In genomic region chr4:903066-904046, GRCh38 we compare ENCODE assay signal across 22 cellular contexts.
"Had no signal": no experiment of that assay in that cellular context is flagged by ENCODE, and none has a peak within 500 bp of the region (broad histone marks: within the 10 kb centered on the region; RNA-seq: fewer than 3 reads in every experiment).

No MANE protein-coding gene starts in this region.

- H3K4me3 ChIP-seq: lung, neural progenitor cell, thyroid gland had no signal

- ATAC-seq: activated CD4-positive, alpha-beta T cell treated with anti-CD3 and anti-CD28 coated beads for 36 hours; foreskin keratinocyte; naive thymus-derived CD8-positive, alpha-beta T cell had no signal

- H3K9me3 Mint-ChIP-seq: activated T-helper 2 cell treated with anti-CD3 and anti-CD28 coated beads, Interferon-gamma antibody, Interleukin-2, Interleukin-4, amounts not matched to agents 10 μg/mL and 5 μg/mL and 100 μg/mL, durations not matched to agents 14 hours and 24 hours and 36 hours; mesothelial cell of epicardium; naive thymus-derived CD8-positive, alpha-beta T cell; T-helper 2 cell treated with Interferon-gamma antibody and Interleukin-4, amounts not matched to agents 5 μg/mL and 100 μg/mL, for 36 hours had no signal

- H3K4me3 Mint-ChIP-seq: activated CD4-positive, alpha-beta T cell treated with anti-CD3 and anti-CD28 coated beads for 36 hours; activated naive CD8-positive, alpha-beta T cell treated with anti-CD3 and anti-CD28 coated beads for 36 hours; activated T-cell treated with anti-CD3 and anti-CD28 coated beads, Interleukin-2, amount 50 U/mL, for 24 hours; mesothelial cell of epicardium; naive thymus-derived CD8-positive, alpha-beta T cell; neural progenitor cell; T-helper 2 cell treated with Interferon-gamma antibody and Interleukin-4, amounts not matched to agents 5 μg/mL and 100 μg/mL, for 36 hours had no signal

- H3K36me3 ChIP-seq: neural progenitor cell had no signal

- DNase-seq: activated CD4-positive, alpha-beta T cell treated with anti-CD3 and anti-CD28 coated beads for 36 hours; activated CD4-positive, alpha-beta T cell treated with anti-CD3 and anti-CD28 coated beads, Interleukin-2, amount 50 U/mL, for 4 hours; activated CD8-positive, alpha-beta memory T cell treated with anti-CD3 and anti-CD28 coated beads for 24 hours; activated CD8-positive, alpha-beta memory T cell treated with anti-CD3 and anti-CD28 coated beads, Interleukin-2, amount 50 U/mL, for 4 hours; activated naive CD4-positive, alpha-beta T cell; activated naive CD8-positive, alpha-beta T cell treated with anti-CD3 and anti-CD28 coated beads for 36 hours; activated T-cell treated with anti-CD3 and anti-CD28 coated beads, Interleukin-2, amount 50 U/mL, for 24 hours; amniotic stem cell; erythroblast; foreskin keratinocyte; naive thymus-derived CD8-positive, alpha-beta T cell; retina; stimulated activated CD4-positive, alpha-beta T cell treated with anti-CD3 and anti-CD28 coated beads, Interleukin-4, amount 100 ng/mL, for 24 hours; stimulated activated naive CD4-positive, alpha-beta T cell treated with Interleukin-2 at 50 U/mL for 16 hours; substantia nigra; thyroid gland had no signal

- H3K27me3 Mint-ChIP-seq: activated CD4-positive, alpha-beta T cell treated with anti-CD3 and anti-CD28 coated beads for 36 hours; activated naive CD8-positive, alpha-beta T cell treated with anti-CD3 and anti-CD28 coated beads for 36 hours; activated T-cell treated with anti-CD3 and anti-CD28 coated beads, Interleukin-2, amount 50 U/mL, for 24 hours; naive thymus-derived CD8-positive, alpha-beta T cell; progenitor cell of endocrine pancreas had no signal

- H3K9me3 ChIP-seq: thyroid gland had no signal

- H3K4me1 ChIP-seq: foreskin keratinocyte, neural progenitor cell, thyroid gland had no signal

- H3K27me3 ChIP-seq: foreskin keratinocyte, neural progenitor cell, thyroid gland had no signal

- H3K4me2 ChIP-seq: neural progenitor cell had no signal

- H2AFZ ChIP-seq: neural progenitor cell had no signal

- H3K4me1 Mint-ChIP-seq: activated CD4-positive, alpha-beta T cell treated with anti-CD3 and anti-CD28 coated beads for 36 hours; activated naive CD8-positive, alpha-beta T cell treated with anti-CD3 and anti-CD28 coated beads for 36 hours; neural progenitor cell had no signal

- H3K27ac Mint-ChIP-seq: activated CD4-positive, alpha-beta T cell treated with anti-CD3 and anti-CD28 coated beads for 36 hours; activated naive CD8-positive, alpha-beta T cell treated with anti-CD3 and anti-CD28 coated beads for 36 hours; activated T-cell treated with anti-CD3 and anti-CD28 coated beads, Interleukin-2, amount 50 U/mL, for 24 hours; activated T-helper 2 cell treated with anti-CD3 and anti-CD28 coated beads, Interferon-gamma antibody, Interleukin-2, Interleukin-4, amounts not matched to agents 10 μg/mL and 5 μg/mL and 100 μg/mL, durations not matched to agents 14 hours and 24 hours and 36 hours; mesothelial cell of epicardium; neural progenitor cell; progenitor cell of endocrine pancreas had no signal

- H3K27ac ChIP-seq: foreskin keratinocyte, neural progenitor cell, thyroid gland had no signal

- H3K9ac ChIP-seq: neural progenitor cell had no signal
